In the genomic region with DNA sequence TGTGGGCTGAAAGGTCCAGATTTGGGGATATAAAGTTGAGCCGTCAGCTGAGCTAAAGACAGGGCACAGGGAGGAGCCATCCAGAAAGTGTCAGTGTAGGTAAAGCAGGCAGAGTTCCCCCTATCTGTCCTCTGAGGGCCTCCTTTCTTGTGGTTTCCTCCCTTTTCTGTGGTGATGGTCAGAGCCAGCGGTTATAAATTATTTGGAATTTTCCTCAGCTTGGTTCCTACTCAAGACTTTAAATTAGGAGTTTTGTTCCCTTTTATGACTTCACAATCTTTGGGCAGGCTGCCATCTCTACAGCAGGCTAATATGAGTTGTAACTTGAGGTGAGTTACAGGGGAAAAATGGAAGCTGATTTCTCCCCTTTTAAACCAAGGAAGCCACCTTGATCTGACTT, we compare ENCODE assay signal across 10 cellular contexts. TPM values are rescaled to one million over a fixed set of nuclear protein-coding genes. Genes with fewer than 3 reads are reported as not detected.
DNase-seq lines count a peak whose midpoint lies in the region; ATAC-seq and TF ChIP-seq lines count a peak whose summit lies in the region.
"Had no signal": no experiment of that assay in that cellular context is flagged by ENCODE, and none has a peak within 500 bp of the region (broad histone marks: within the 10 kb centered on the region; RNA-seq: fewer than 3 reads in every experiment).

No MANE protein-coding gene starts in this region.

- H3K4me3 ChIP-seq in IMR-90 (ENCODE audit: insufficient read depth, low read depth, low read length), result no peak overlapping the region
- H3K4me3 ChIP-seq in fibroblast of mammary gland (ENCODE audit: control insufficient read depth, low read depth, low read length), result no peak overlapping the region
- H3K4me3 ChIP-seq in testis, result no peak overlapping the region

- WGBS in IMR-90 (ENCODE audit: extremely low coverage in 2 of 2, insufficient read length in 1 of 2), 2 experiments, result no CpG with 5 or more reads among the region's 2 CpGs
- 60 to 65% methylated on average over 2 of the region's 2 CpGs for WGBS in testis, 2 donors

- no peak for TF ChIP-seq CTCF in IMR-90 (conservative IDR thresholded peaks at IDR 0.05; ENCODE audit: low read depth, low read length)
- TF ChIP-seq CTCF in fibroblast of mammary gland (conservative IDR thresholded peaks at IDR 0.05; ENCODE audit: control insufficient read depth, insufficient read depth, low read depth, low read length), result no peak
- no peak for TF ChIP-seq CTCF in testis (IDR thresholded peaks at IDR 0.05)

- H4K20me1 ChIP-seq in IMR-90 (ENCODE audit: insufficient read depth, low read length), result peaks cover 64% of the 10 kb centered on the region

- BruUV-seq in IMR-90 (replicated peaks; lab: Mats Ljungman, UMichigan), result no TSS peak

- no peak overlapping the region for H3K9ac ChIP-seq in IMR-90 (ENCODE audit: low read depth, low read length)

- H2BK15ac ChIP-seq in IMR-90 (ENCODE audit: low read depth, low read length), result no peak overlapping the region; the same call in 2 of the 3 replicates

- H4K8ac ChIP-seq in IMR-90 (ENCODE audit: low read depth in 2 of 2, low read length in 2 of 2), result peak overlapping the region in 1 of 2 experiments; percentile 36; a peak in 1 of 4 replicates

- H2AK9ac ChIP-seq in IMR-90 (replicated peaks; ENCODE audit: low read depth, low read length, poor library complexity), result no peak overlapping the region

- H3K23ac ChIP-seq in IMR-90 (ENCODE audit: low read depth, low read length), result no peak overlapping the region

- H2AK5ac ChIP-seq in IMR-90 (ENCODE audit: low read depth, low read length), result peak overlapping the region; percentile 61; the same call in 1 of the 2 replicates

- H3K27me3 ChIP-seq in IMR-90 (ENCODE audit: control insufficient read depth, insufficient read depth, low read length) (no peaks in the 10 kb centered on the region), testis (no peaks in the 10 kb centered on the region)

- H3K9me3 ChIP-seq in IMR-90 (ENCODE audit: control insufficient read depth, insufficient read depth, low read length) (no peaks in the 10 kb centered on the region), testis (no peaks in the 10 kb centered on the region)

- CTCF ChIA-PET in IMR-90 (lab: Yijun Ruan, JAX), result interaction anchor here (0.5 to 0.6 kb wide), 2 partner anchors 10 to 54 kb away, joined by 3 to 5 read pairs; no protein-coding TSS in a partner anchor

- peak overlapping the region; percentile 2; the same call in 1 of the 2 replicates for H3K18ac ChIP-seq in IMR-90 (ENCODE audit: low read depth, low read length)

- peak overlapping the region; percentile 20; the same call in 1 of the 2 replicates for H2BK120ac ChIP-seq in IMR-90 (ENCODE audit: low read depth, low read length)

- H2BK5ac ChIP-seq in IMR-90 (ENCODE audit: low read depth, low read length, poor library complexity, severe bottlenecking), result peak overlapping the region; percentile 15

- peaks cover 47% of the 10 kb centered on the region for H3K9me1 ChIP-seq in IMR-90 (ENCODE audit: insufficient read depth, low read length)

- H3K4me1 ChIP-seq in IMR-90 (ENCODE audit: control insufficient read depth, insufficient read depth, low read length) (peaks cover 43% of the 10 kb centered on the region), testis (peaks cover 46% of the 10 kb centered on the region)

- H3K27ac ChIP-seq in IMR-90 (ENCODE audit: insufficient read depth, low read length), result peak overlapping the region; percentile 13; the same call in 1 of the 2 replicates
- no peak overlapping the region for H3K27ac ChIP-seq in testis

- H3K36me3 ChIP-seq in IMR-90 (ENCODE audit: control insufficient read depth, insufficient read depth, low read length) (peaks cover 1% of the 10 kb centered on the region; the same call in 1 of the 2 replicates), testis (ENCODE audit: low read depth, missing control alignments) (no peaks in the 10 kb centered on the region)

- no peak overlapping the region for H3K4me2 ChIP-seq in IMR-90 (ENCODE audit: low read depth, low read length)

- no peak overlapping the region; the same call in 1 of the 2 replicates for H4K5ac ChIP-seq in IMR-90 (ENCODE audit: low read depth, low read length)

- peaks cover 32 to 82% of the 10 kb centered on the region in 2 experiments for H3K79me1 ChIP-seq in IMR-90 (ENCODE audit: low read depth in 1 of 2, low read length in 2 of 2)

- dilution Hi-C loops in IMR-90 (cut with HindIII; ENCODE audit: low sequenced_read_pairs, unreplicated experiment), result no loop called here

- ATAC-seq in IMR-90 (ENCODE audit: low read depth) (no peak), GM21723 (IDR thresholded peaks at IDR 0.05; ENCODE audit: unreplicated experiment) (no peak)

- H3K14ac ChIP-seq in IMR-90 (replicated peaks; ENCODE audit: low read depth, low read length), result 0 out of 2 replicates have a peak overlapping the region, but pooled peaks have one; percentile 10

- DNase-seq in IMR-90 (peak; percentile 86), SW480 (ENCODE audit: low spot score) (peak; percentile 78), fibroblast of mammary gland (ENCODE audit: low read depth) (peak; percentile 88), testis (peak; percentile 73), ureter (ENCODE audit: low spot score) (no peak)
- no peak for DNase-seq in activated CD4-positive, alpha-beta T cell treated with anti-CD3 and anti-CD28 coated beads, Interleukin-2, amount 50 U/mL, for 1 hour
- DNase-seq: nucleus accumbens; stimulated activated CD8-positive, alpha-beta memory T cell treated with anti-CD3 and anti-CD28 coated beads, Interleukin-4, amount 100 ng/mL, for 48 hours; T-helper 1 cell had no signal

- in situ Hi-C loops in IMR-90 (cut with MboI; ENCODE audit: low sequenced_read_pairs), result no loop called here

- H4K91ac ChIP-seq in IMR-90 (ENCODE audit: insufficient read depth, low read depth, low read length), result peak overlapping the region; percentile 20; the same call in 1 of the 2 replicates

- H3K4ac ChIP-seq in IMR-90 (ENCODE audit: low read depth, low read length), result peak overlapping the region; percentile 34

- no peak for TF ChIP-seq RAD21 in IMR-90 (IDR thresholded peaks at IDR 0.05; ENCODE audit: low read length)

- H2BK20ac ChIP-seq in IMR-90 (ENCODE audit: low read depth, low read length), result peak overlapping the region; percentile 63; the same call in 1 of the 2 replicates

- intact Hi-C loops in IMR-90 (cut with micrococcal nuclease), result no loop called here
- intact Hi-C loops in testis (cut with DNase I; ENCODE audit: low total_unique reads), result no loop called here

- POLR2A ChIA-PET in IMR-90 (lab: Charles Lee; ENCODE audit: unreplicated experiment), result no interaction called here

- TF ChIP-seq POLR2A in IMR-90 (IDR thresholded peaks at IDR 0.05; ENCODE audit: low read depth, low read length) (no peak), testis (IDR thresholded peaks at IDR 0.05) (no peak)

- no peak overlapping the region for H2AFZ ChIP-seq in IMR-90 (replicated peaks; ENCODE audit: low read length, poor library complexity)

- no peak overlapping the region; the same call in 1 of the 2 replicates for H3K56ac ChIP-seq in IMR-90 (ENCODE audit: extremely low read depth, insufficient read depth, low read length)

TF ChIP-seq in IMR-90, 13 proteins besides CTCF, POLR2A, EP300 and RAD21:
- no peak for TF ChIP-seq BHLHE40 (IDR thresholded peaks at IDR 0.05; ENCODE audit: low read depth, low read length)
- TF ChIP-seq CHD1 (IDR thresholded peaks at IDR 0.05; ENCODE audit: low read depth, low read length), result no peak
- TF ChIP-seq NFE2L2 (IDR thresholded peaks at IDR 0.05; ENCODE audit: low read depth, low read length), result no peak
- no peak for TF ChIP-seq CEBPB (IDR thresholded peaks at IDR 0.05; ENCODE audit: low read depth, low read length)

RNA-seq across cellular contexts. Expression of gene FLNB, which starts 55.2 kb away (rescaled TPM):
- total RNA-seq in IMR-90 (2012; rRNA removed) (124 and 136 TPM in 2 replicates), testis (100 to 1,000 TPM; 166 to 199 TPM), ureter (303 TPM)
- polyA plus RNA-seq in IMR-90 (2012; rRNA removed) (78.0 and 81.4 TPM in 2 replicates), testis (ENCODE audit: insufficient read depth, low read depth, low replicate concordance) (105 TPM)
- 22.2 and 37.9 TPM in 2 replicates for polyA plus RNA-seq in IMR-90 (2012; cell fraction: cytosol; rRNA removed)
- 338 and 411 TPM in 2 replicates for polyA plus RNA-seq in IMR-90 (2012; cell fraction: nucleus; rRNA removed; ENCODE audit: low replicate concordance)

Comparison
In these comparisons a context has a peak if more than half of its experiments do, and no peak if none do; other contexts are left out.
1. DNase-seq: peak in IMR-90 (single experiment), SW480 (single experiment), fibroblast of mammary gland (single experiment) and testis (single experiment); none in activated CD4-positive, alpha-beta T cell treated with anti-CD3 and anti-CD28 coated beads, Interleukin-2, amount 50 U/mL, for 1 hour (single experiment) and ureter (single experiment).